Comparison of ENCODE assay signal across 7 cellular contexts in the genomic region with DNA sequence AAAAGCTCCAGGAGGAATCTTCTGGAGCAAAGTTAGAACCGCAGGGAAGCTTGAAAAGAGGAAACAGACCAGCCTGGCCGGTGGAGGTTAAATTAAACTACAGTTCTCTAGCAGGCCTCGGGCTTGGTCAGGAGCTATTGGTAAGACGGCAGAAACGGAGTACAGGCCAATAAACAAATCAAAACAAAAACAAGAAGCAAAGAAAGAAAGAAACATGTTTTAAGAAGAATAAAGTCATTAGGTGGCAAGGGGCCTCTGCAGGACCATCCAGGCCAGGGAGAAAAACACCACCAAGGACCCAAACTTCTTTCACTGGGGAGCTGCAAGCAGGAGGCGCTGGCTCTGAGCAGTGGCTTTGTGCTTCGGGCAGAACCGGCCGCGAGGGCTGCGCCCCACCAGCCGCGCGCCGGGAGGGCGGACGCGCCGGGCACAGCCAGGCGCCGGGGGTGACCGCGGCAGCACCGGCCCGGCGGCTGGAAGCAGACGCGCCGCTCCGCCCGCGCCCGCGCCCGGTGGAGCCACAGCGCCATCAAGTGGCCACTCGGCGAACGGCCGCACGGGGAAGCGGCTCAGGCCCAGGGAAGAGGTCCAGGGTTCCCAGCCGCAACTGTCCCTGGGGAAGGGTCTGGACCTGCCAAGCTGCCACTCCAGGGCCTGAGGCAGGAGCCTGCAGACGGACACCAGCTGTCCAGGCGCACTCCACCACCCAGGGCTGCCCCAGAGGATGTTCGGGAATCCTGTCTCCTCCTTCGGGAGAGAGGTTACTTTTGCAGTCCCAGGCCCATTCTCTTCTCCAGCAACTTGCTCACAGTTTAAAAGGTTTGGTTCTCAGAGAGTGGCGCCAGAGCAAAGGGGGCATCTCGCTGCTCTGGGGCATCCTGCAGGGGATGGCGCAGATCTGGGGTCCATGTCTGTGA.
DNase-seq lines count a peak whose midpoint lies in the region; FAIRE-seq and TF ChIP-seq lines count a peak whose summit lies in the region.

No MANE protein-coding gene starts in this region.

- H3K27ac ChIP-seq in sigmoid colon, result no peak overlapping the region

- no peaks in the 10 kb centered on the region for H3K9me3 Mint-ChIP-seq in T-helper 2 cell treated with Interferon-gamma antibody and Interleukin-4, amounts not matched to agents 5 μg/mL and 100 μg/mL, for 36 hours

- WGBS in sigmoid colon, 2 donors, result 5 to 10% methylated on average over 50 of the region's 50 CpGs

- DNase-seq in GM12892 (ENCODE audit: insufficient read length) (peak; percentile 89), HFF-Myc (ENCODE audit: extremely low read depth, low read depth) (no peak), NAMALWA (ENCODE audit: low spot score) (peak; percentile 58), astrocyte of the cerebellum (ENCODE audit: low read depth) (no peak), hippocampal formation (lab: John Stamatoyannopoulos, UW) (peak; percentile 77 to 81), sigmoid colon (peak; percentile 77)
- peak; percentile 60 for DNase-seq in T-helper 2 cell treated with Interferon-gamma antibody and Interleukin-4, amounts not matched to agents 5 μg/mL and 100 μg/mL, for 36 hours (ENCODE audit: low spot score)

- H3K4me3 Mint-ChIP-seq in T-helper 2 cell treated with Interferon-gamma antibody and Interleukin-4, amounts not matched to agents 5 μg/mL and 100 μg/mL, for 36 hours, result no peak overlapping the region

- H3K27ac Mint-ChIP-seq in T-helper 2 cell treated with Interferon-gamma antibody and Interleukin-4, amounts not matched to agents 5 μg/mL and 100 μg/mL, for 36 hours, result no peak overlapping the region

- no peak for TF ChIP-seq EP300 in sigmoid colon (IDR thresholded peaks at IDR 0.05)

- H3K36me3 Mint-ChIP-seq in T-helper 2 cell treated with Interferon-gamma antibody and Interleukin-4, amounts not matched to agents 5 μg/mL and 100 μg/mL, for 36 hours (ENCODE audit: low read depth), result no peaks in the 10 kb centered on the region

- peak; percentile 67 for TF ChIP-seq CTCF in HFF-Myc (IDR thresholded peaks at IDR 0.05; ENCODE audit: low read depth, low read length, missing control alignments)
- peak; percentile 62 for TF ChIP-seq CTCF in astrocyte of the cerebellum (IDR thresholded peaks at IDR 0.05; ENCODE audit: low read depth, low read length, missing control alignments)
- TF ChIP-seq CTCF in sigmoid colon (IDR thresholded peaks at IDR 0.05), result peak; percentile 69 to 89 (median 74)

- H3K4me1 Mint-ChIP-seq in T-helper 2 cell treated with Interferon-gamma antibody and Interleukin-4, amounts not matched to agents 5 μg/mL and 100 μg/mL, for 36 hours (ENCODE audit: low read depth), result no peaks in the 10 kb centered on the region

- no peaks in the 10 kb centered on the region for H3K9me3 ChIP-seq in sigmoid colon

- intact Hi-C loops in sigmoid colon (cut with DNase I), result loop anchor here (1.0 to 10.0 kb wide), 3 partner anchors 425 to 1903 kb away; no protein-coding TSS in a partner anchor

- H3K4me1 ChIP-seq in sigmoid colon, result peaks cover 0 to 10% (median 2%) of the 10 kb centered on the region in 4 donors

- H3K27me3 Mint-ChIP-seq in T-helper 2 cell treated with Interferon-gamma antibody and Interleukin-4, amounts not matched to agents 5 μg/mL and 100 μg/mL, for 36 hours (ENCODE audit: low read depth), result peaks cover 7% of the 10 kb centered on the region

- no peak overlapping the region for H3K4me3 ChIP-seq in HFF-Myc (replicated peaks; ENCODE audit: low read depth, low read length)
- no peak overlapping the region for H3K4me3 ChIP-seq in astrocyte of the cerebellum (ENCODE audit: low read depth, low read length)
- H3K4me3 ChIP-seq in sigmoid colon, result peak overlapping the region in 2 of 4 donors; percentile 23 to 31

- peak; percentile 93 for FAIRE-seq in GM12892 (lab: Jason Lieb, UNC)

- in situ Hi-C loops in astrocyte of the cerebellum (cut with HindIII; ENCODE audit: low sequenced_read_pairs), result loop anchor here (25.0 kb wide), 5 partner anchors 403 to 1903 kb away; no protein-coding TSS in a partner anchor

- TF ChIP-seq POLR2A in GM12892 (IDR thresholded peaks at IDR 0.05; ENCODE audit: low read depth, low read length), result no peak
- TF ChIP-seq POLR2A in sigmoid colon (IDR thresholded peaks at IDR 0.05), result no peak

- H3K36me3 ChIP-seq in sigmoid colon, result no peaks in the 10 kb centered on the region

- peaks cover 0 to 5% (median 0%) of the 10 kb centered on the region in 3 donors for H3K27me3 ChIP-seq in sigmoid colon

Comparison
In these comparisons a context has a peak if more than half of its experiments do, and no peak if none do; other contexts are left out.
1. DNase-seq: peak in GM12892 (single experiment), NAMALWA (single experiment), T-helper 2 cell treated with Interferon-gamma antibody and Interleukin-4, amounts not matched to agents 5 μg/mL and 100 μg/mL, for 36 hours (single experiment), hippocampal formation (2 of 2) and sigmoid colon (single experiment); none in HFF-Myc (single experiment) and astrocyte of the cerebellum (single experiment).
2. Peak in every context shown above with its lines, with median percentiles within 50 percentile points of each other: CTCF ChIP-seq.